ENCODE assay signal across 3 cellular contexts in genomic region chr1:183634429-183635065, GRCh38.
TF ChIP-seq lines count a peak whose summit lies in the region.

No MANE protein-coding gene starts in this region.

TF ChIP-seq in A549, 52 proteins besides CTCF, POLR2A, EP300 and RAD21:
- TF ChIP-seq MAX (IDR thresholded peaks at IDR 0.05) (no peak), HES2 (IDR thresholded peaks at IDR 0.05) (no peak), RFX5 (IDR thresholded peaks at IDR 0.05) (no peak), REST (IDR thresholded peaks at IDR 0.05) (no peak), JUN (IDR thresholded peaks at IDR 0.05) (no peak), FOSL2 (IDR thresholded peaks at IDR 0.05) (no peak), FOSL2 (CRISPR knock-in tag; IDR thresholded peaks at IDR 0.05) (peak; percentile 73), MAFK (IDR thresholded peaks at IDR 0.05; ENCODE audit: partially characterized antibody) (peak; percentile 38)

TF ChIP-seq in HEK293, 187 proteins besides CTCF, POLR2A, EP300 and RAD21:
- TF ChIP-seq ZNF174 (tag by site-specific recombination; IDR thresholded peaks at IDR 0.05) = no peak
- TF ChIP-seq PRDM6 (tag by site-specific recombination; IDR thresholded peaks at IDR 0.05) = 0 out of 2 replicates have a peak, but pooled peaks have one; percentile 26

TF ChIP-seq in GM12878, 131 proteins besides CTCF, POLR2A, EP300 and RAD21:
- TF ChIP-seq JUNB (IDR thresholded peaks at IDR 0.05) = 0 out of 2 replicates have a peak, but pooled peaks have one; percentile 19
- no peak for TF ChIP-seq E2F8 (IDR thresholded peaks at IDR 0.05; ENCODE audit: low read depth, partially characterized antibody)
- TF ChIP-seq CEBPZ (IDR thresholded peaks at IDR 0.05; ENCODE audit: low read depth, low read length) = no peak
- no peak for TF ChIP-seq BCL11A (IDR thresholded peaks at IDR 0.05; ENCODE audit: low read depth, low read length)
- TF ChIP-seq USF1 (IDR thresholded peaks at IDR 0.05; ENCODE audit: borderline replicate concordance, extremely low read length, insufficient read depth, low read depth, low read length) = no peak
- no peak for TF ChIP-seq CEBPB (IDR thresholded peaks at IDR 0.05; ENCODE audit: borderline replicate concordance in 1 of 2, low read depth in 2 of 2, low read length in 2 of 2)
- TF ChIP-seq CBX5 (IDR thresholded peaks at IDR 0.05; ENCODE audit: low read depth) = no peak
- TF ChIP-seq ATF7 (IDR thresholded peaks at IDR 0.05; ENCODE audit: low read depth) = no peak
- peak; percentile 97 for TF ChIP-seq POU2F2 (IDR thresholded peaks at IDR 0.05; ENCODE audit: borderline replicate concordance, low read depth, low read length)
- TF ChIP-seq TCF7 (IDR thresholded peaks at IDR 0.05; ENCODE audit: borderline replicate concordance) = no peak
- no peak for TF ChIP-seq SUPT20H (IDR thresholded peaks at IDR 0.05; ENCODE audit: borderline replicate concordance, control insufficient read depth, low read depth, low read length)
- TF ChIP-seq MTA3 (IDR thresholded peaks at IDR 0.05; ENCODE audit: borderline replicate concordance, low read length) = no peak; the same call in 1 of the 2 replicates
